9 cellular contexts compared by ENCODE assay signal in the genomic region with DNA sequence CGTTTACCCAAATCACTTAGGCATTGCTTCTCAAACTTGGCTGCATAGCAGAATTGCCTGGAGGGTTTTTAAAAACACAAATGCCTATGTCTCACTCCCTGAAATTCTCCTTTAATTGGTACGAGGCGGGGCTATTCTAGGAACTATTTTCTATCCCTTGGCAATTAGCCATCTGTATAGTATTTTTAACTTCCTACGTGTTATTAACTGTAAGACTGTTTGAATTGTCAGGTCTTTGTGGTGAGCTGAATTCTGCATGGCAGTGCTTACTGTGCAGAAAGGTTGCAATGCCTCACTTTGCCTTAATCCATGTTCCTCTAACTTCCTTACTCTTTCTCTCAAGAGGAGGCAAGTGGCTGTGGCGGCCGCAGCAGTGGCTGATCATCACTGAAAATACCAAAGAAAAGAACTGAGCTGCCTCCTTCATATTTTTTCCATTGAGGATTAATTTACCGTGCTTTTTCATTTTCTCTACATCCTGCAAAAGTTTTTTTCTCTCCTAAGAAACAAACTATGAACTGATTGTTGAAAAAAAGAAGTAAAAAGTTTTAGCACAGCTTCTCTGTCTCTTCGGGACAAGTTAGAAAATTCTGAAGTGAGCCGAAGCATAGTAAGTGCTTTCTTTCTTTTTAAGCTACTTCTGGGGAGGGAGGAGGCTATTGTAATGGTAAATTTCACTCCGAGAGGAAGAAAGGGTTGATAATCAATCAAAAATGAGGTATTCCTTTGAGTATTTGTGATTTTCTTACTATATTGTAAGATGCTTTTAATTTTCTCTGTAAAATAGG. TPM values are rescaled to one million over a fixed set of nuclear protein-coding genes. Genes with fewer than 3 reads are reported as not detected.
DNase-seq lines count a peak whose midpoint lies in the region; TF ChIP-seq lines count a peak whose summit lies in the region.
"Had no signal": no experiment of that assay in that cellular context is flagged by ENCODE, and none has a peak within 500 bp of the region (broad histone marks: within the 10 kb centered on the region; RNA-seq: fewer than 3 reads in every experiment).

A gene (plus strand): TSS at position 329 of the 788 bp plus-strand sequence. CDS start 824 bp downstream, outside the sequence.

- peaks cover 46 to 47% of the 10 kb centered on the region in 2 experiments for H3K4me1 Mint-ChIP-seq in H9

- peaks cover 3 to 13% (median 9%) of the 10 kb centered on the region in 3 experiments; a peak in 5 of 7 replicates for H3K36me3 Mint-ChIP-seq in H9 (ENCODE audit: insufficient read depth in 1 of 3, low read depth in 3 of 3)

- H3K56ac ChIP-seq in H9 (ENCODE audit: insufficient read length, low read depth, low read length), result no peak within 1 kb of the TSS

- H3K4me2 ChIP-seq in H9 (ENCODE audit: insufficient read depth, insufficient read length, low read length), result peak within 1 kb of the TSS; percentile 50

- no peak within 1 kb of the TSS for H2BK20ac ChIP-seq in H9 (ENCODE audit: low read depth, low read length, poor library complexity, severe bottlenecking)

- peak within 1 kb of the TSS; percentile 24 for H3T11ph ChIP-seq in H9 (ENCODE audit: low read length)

- peak within 1 kb of the TSS; percentile 82 for H2AFZ ChIP-seq in H9 (ENCODE audit: low read length)

- peak within 1 kb of the TSS; percentile 93 for H3K18ac ChIP-seq in H9 (ENCODE audit: insufficient read length, low read depth, low read length)

- peak within 1 kb of the TSS; percentile 52; the same call in 1 of the 2 replicates for H3K14ac ChIP-seq in H9 (ENCODE audit: insufficient read depth, low read length)

- no peak within 1 kb of the TSS for H2BK15ac ChIP-seq in H9 (ENCODE audit: low read depth, low read length)

- peaks cover 4% of the 10 kb centered on the region for H3K23me2 ChIP-seq in H9 (ENCODE audit: insufficient read length, low read depth, low read length, poor library complexity, severe bottlenecking)

- no peak within 1 kb of the TSS for H4K8ac ChIP-seq in H9 (replicated peaks; ENCODE audit: insufficient read length, low read depth, low read length)

- no peak within 1 kb of the TSS for H3K4ac ChIP-seq in H9 (ENCODE audit: low read depth, low read length)

- peaks cover 7% of the 10 kb centered on the region for H3K4me1 ChIP-seq in H9 (ENCODE audit: insufficient read depth, low read length)
- peaks cover 39% of the 10 kb centered on the region for H3K4me1 ChIP-seq in iPS-18a (ENCODE audit: control insufficient read depth, low read depth, low read length)

- H3K79me2 ChIP-seq in H9 (ENCODE audit: insufficient read depth, low read length), result no peaks in the 10 kb centered on the region

- H3K79me1 ChIP-seq in H9 (ENCODE audit: insufficient read depth, low read depth, low read length, poor library complexity, severe bottlenecking), result no peaks in the 10 kb centered on the region

- H4K5ac ChIP-seq in H9 (ENCODE audit: insufficient read length, low read depth, low read length), result no peak within 1 kb of the TSS

- in situ Hi-C loops in astrocyte of the spinal cord (cut with HindIII; ENCODE audit: low sequenced_read_pairs), result no loop called here

- H3K27ac Mint-ChIP-seq in H9, result peak within 1 kb of the TSS; percentile 95 to 99 (median 98)

- H2BK5ac ChIP-seq in H9 (ENCODE audit: insufficient read length, low read length), result no peak within 1 kb of the TSS

- H3K27ac ChIP-seq in H9 (ENCODE audit: insufficient read length, low read depth, low read length), result peak within 1 kb of the TSS; percentile 90
- peak within 1 kb of the TSS; percentile 78 for H3K27ac ChIP-seq in iPS-18a (ENCODE audit: low read length)

- no peak for DNase-seq in H9
- DNase-seq in astrocyte of the spinal cord (ENCODE audit: low read depth, low spot score), result peak; percentile 51
- DNase-seq in skeletal muscle cell (ENCODE audit: low read depth), result no peak
- DNase-seq in putamen (ENCODE audit: low spot score), result no peak
- no peak for DNase-seq in activated CD8-positive, alpha-beta memory T cell treated with anti-CD3 and anti-CD28 coated beads for 24 hours
- no peak for DNase-seq in activated effector memory CD4-positive, alpha-beta T cell treated with anti-CD3 and anti-CD28 coated beads, Interleukin-2, amount 50 U/mL, for 16 hours
- DNase-seq in GF-D8 (lab: John Stamatoyannopoulos, UW), result no peak
- DNase-seq: amygdala had no signal

- H3K27me3 ChIP-seq in H9 (ENCODE audit: insufficient read depth, low read length) (no peaks in the 10 kb centered on the region), iPS-18a (ENCODE audit: control insufficient read depth, insufficient read depth, low read length) (no peaks in the 10 kb centered on the region)

- H3K4me3 ChIP-seq in astrocyte of the spinal cord (ENCODE audit: low read depth, low read length) (peak within 1 kb of the TSS; percentile 32), iPS-18a (ENCODE audit: low read length) (peak within 1 kb of the TSS; percentile 59), skeletal muscle cell (ENCODE audit: low read depth, low read length) (peak within 1 kb of the TSS; percentile 12)

- H2BK12ac ChIP-seq in H9 (ENCODE audit: insufficient read length, low read depth, low read length), result no peak within 1 kb of the TSS

- H3K9ac ChIP-seq in H9 (ENCODE audit: extremely low read depth, insufficient read length, low read length) (peak within 1 kb of the TSS; percentile 57), iPS-18a (ENCODE audit: low read length) (peak within 1 kb of the TSS; percentile 74)

- H3K9me3 Mint-ChIP-seq in H9, result peaks cover 0 to 4% of the 10 kb centered on the region in 2 experiments; a peak in 1 of 5 replicates

- WGBS in H9 (ENCODE audit: extremely low coverage, insufficient read length, low lambda C conversion rate), result no CpG with 5 or more reads among the region's 10 CpGs

- TF ChIP-seq CTCF in H9 (conservative IDR thresholded peaks at IDR 0.05) (no peak), astrocyte of the spinal cord (IDR thresholded peaks at IDR 0.05; ENCODE audit: low read depth, low read length) (no peak)

- H3K36me3 ChIP-seq in iPS-18a (ENCODE audit: control insufficient read depth, low read depth, low read length), result no peaks in the 10 kb centered on the region

- H2BK120ac ChIP-seq in H9 (ENCODE audit: low read depth, low read length, poor library complexity, severe bottlenecking), result no peak within 1 kb of the TSS

- H4K91ac ChIP-seq in H9 (ENCODE audit: insufficient read length, low read depth, low read length), result no peak within 1 kb of the TSS

- no peaks in the 10 kb centered on the region for H3K9me3 ChIP-seq in H9 (ENCODE audit: control insufficient read depth, low read depth, low read length)
- H3K9me3 ChIP-seq in iPS-18a (ENCODE audit: control insufficient read depth, low read depth, low read length), result no peaks in the 10 kb centered on the region

- H2AK5ac ChIP-seq in H9 (ENCODE audit: insufficient read length, low read length), result no peak within 1 kb of the TSS

- no peaks in the 10 kb centered on the region for H3K27me3 Mint-ChIP-seq in H9 (ENCODE audit: low read depth)

- no peaks in the 10 kb centered on the region for H4K20me1 ChIP-seq in H9 (ENCODE audit: control insufficient read depth, insufficient read depth, insufficient read length)

- H3K4me3 Mint-ChIP-seq in H9, result peak within 1 kb of the TSS; percentile 73 to 83

- H3K23ac ChIP-seq in H9 (ENCODE audit: insufficient read length, low read depth, low read length), result no peak within 1 kb of the TSS

RNA-seq across cellular contexts. Expression of the gene that starts here (rescaled TPM):
- total RNA-seq in H9 (2021), result 27.0 and 27.6 TPM in 2 replicates
